ENCODE assay signal across 31 cellular contexts in genomic region chr20:59499863-59500262, GRCh38.
"Had no signal": no experiment of that assay in that cellular context is flagged by ENCODE, and none has a peak within 500 bp of the region (broad histone marks: within the 10 kb centered on the region; RNA-seq: fewer than 3 reads in every experiment).

No MANE protein-coding gene starts in this region.

- H3K4me3 Mint-ChIP-seq: naive B cell; naive thymus-derived CD8-positive, alpha-beta T cell; natural killer cell treated with Interleukin-12 subunit alpha and Interleukin-12 subunit beta and Interleukin-15 and Interleukin-18, amount 100 ng/mL, for 72 hours; nephron progenitor cell; neural crest cell; stimulated activated effector memory CD8-positive, alpha-beta T cell treated with anti-CD3 and anti-CD28 coated beads, Interleukin-12 subunit alpha, Interleukin-12 subunit beta, amount 100 ng/mL, for 72 hours; stimulated activated naive B cell treated with anti-CD40 and anti-IgM and Interleukin-4, amounts not matched to agents 10 μg/mL and 1 μg/mL and 100 μg/mL, for 72 hours; stimulated activated naive CD8-positive, alpha-beta T cell treated with anti-CD3 and anti-CD28 coated beads, Interleukin-15, Interleukin-2, amounts not matched to agents 100 ng/mL and 50 ng/mL, for 24 hours had no signal

- H3K4me1 ChIP-seq: parathyroid adenoma, psoas muscle, sigmoid colon, stomach, thyroid gland, tibial nerve, upper lobe of left lung, vagina had no signal

- H3K9me3 Mint-ChIP-seq: natural killer cell treated with Interleukin-12 subunit alpha and Interleukin-12 subunit beta and Interleukin-15 and Interleukin-18, amount 100 ng/mL, for 72 hours had no signal

- H3K27me3 ChIP-seq: ovary, thyroid gland, vagina had no signal

- H3K27ac ChIP-seq: neutrophil, ovary, parathyroid adenoma, psoas muscle, sigmoid colon, stomach, thoracic aorta, thyroid gland, tibial nerve, upper lobe of left lung, vagina had no signal

- H3K4me1 Mint-ChIP-seq: naive thymus-derived CD8-positive, alpha-beta T cell; nephron progenitor cell; stimulated activated effector memory CD8-positive, alpha-beta T cell treated with anti-CD3 and anti-CD28 coated beads, Interleukin-12 subunit alpha, Interleukin-12 subunit beta, amount 100 ng/mL, for 72 hours had no signal

- DNase-seq: naive B cell; naive thymus-derived CD8-positive, alpha-beta T cell; nephron progenitor cell; nucleus accumbens; ovary; posterior cingulate gyrus; psoas muscle; right cardiac atrium; sigmoid colon; small intestine; stimulated activated CD4-positive, alpha-beta T cell treated with anti-CD3 and anti-CD28 coated beads, Interleukin-15, amount 100 ng/mL, for 24 hours; stimulated activated CD4-positive, alpha-beta T cell treated with anti-CD3 and anti-CD28 coated beads, Interleukin-2, amount 100 ng/mL, for 24 hours; stimulated activated CD4-positive, alpha-beta T cell treated with anti-CD3 and anti-CD28 coated beads, Interleukin-2, amount 100 ng/mL, for 48 hours; stimulated activated CD4-positive, alpha-beta T cell treated with anti-CD3 and anti-CD28 coated beads, Interleukin-4, amount 100 ng/mL, for 24 hours; stimulated activated naive B cell treated with anti-CD40 and anti-IgM and Interleukin-4, amounts not matched to agents 10 μg/mL and 1 μg/mL and 100 μg/mL, for 72 hours; stimulated activated naive CD4-positive, alpha-beta T cell treated with Interleukin-2 at 50 U/mL for 16 hours; stomach; thyroid gland; trophoblast cell; upper lobe of left lung had no signal

- H3K4me3 ChIP-seq: ovary, psoas muscle, sigmoid colon, stomach, thoracic aorta, thyroid gland, tibial nerve, upper lobe of left lung, vagina had no signal

- H3K36me3 ChIP-seq: neutrophil, ovary, sigmoid colon, stomach, thoracic aorta, thyroid gland, tibial nerve, upper lobe of left lung, vagina had no signal

- H3K9ac ChIP-seq: parathyroid adenoma had no signal

- ATAC-seq: naive thymus-derived CD8-positive, alpha-beta T cell; natural killer cell treated with Interleukin-12 subunit alpha and Interleukin-12 subunit beta and Interleukin-15 and Interleukin-18, amount 100 ng/mL, for 72 hours; psoas muscle; right cardiac atrium; stimulated activated effector memory CD8-positive, alpha-beta T cell treated with anti-CD3 and anti-CD28 coated beads, Interleukin-12 subunit alpha, Interleukin-12 subunit beta, amount 100 ng/mL, for 72 hours; stimulated activated naive B cell treated with anti-CD40 and anti-IgM and Interleukin-4, amounts not matched to agents 10 μg/mL and 1 μg/mL and 100 μg/mL, for 72 hours had no signal

- H2AFZ ChIP-seq: parathyroid adenoma had no signal

- H3K9me3 ChIP-seq: neutrophil, ovary, psoas muscle, sigmoid colon, thoracic aorta, thyroid gland, upper lobe of left lung, vagina had no signal

- H3K36me3 Mint-ChIP-seq: naive B cell; naive thymus-derived CD8-positive, alpha-beta T cell; natural killer cell treated with Interleukin-12 subunit alpha and Interleukin-12 subunit beta and Interleukin-15 and Interleukin-18, amount 100 ng/mL, for 72 hours; stimulated activated effector memory CD8-positive, alpha-beta T cell treated with anti-CD3 and anti-CD28 coated beads, Interleukin-12 subunit alpha, Interleukin-12 subunit beta, amount 100 ng/mL, for 72 hours had no signal

- H3K79me2 ChIP-seq: parathyroid adenoma had no signal

- FAIRE-seq: small intestine, urothelium cell line had no signal

- H3K27ac Mint-ChIP-seq: naive thymus-derived CD8-positive, alpha-beta T cell; natural killer cell treated with Interleukin-12 subunit alpha and Interleukin-12 subunit beta and Interleukin-15 and Interleukin-18, amount 100 ng/mL, for 72 hours; nephron progenitor cell; progenitor cell of endocrine pancreas; stimulated activated effector memory CD8-positive, alpha-beta T cell treated with anti-CD3 and anti-CD28 coated beads, Interleukin-12 subunit alpha, Interleukin-12 subunit beta, amount 100 ng/mL, for 72 hours; stimulated activated naive B cell treated with anti-CD40 and anti-IgM and Interleukin-4, amounts not matched to agents 10 μg/mL and 1 μg/mL and 100 μg/mL, for 72 hours; stimulated activated naive CD8-positive, alpha-beta T cell treated with anti-CD3 and anti-CD28 coated beads, Interleukin-15, Interleukin-2, amounts not matched to agents 100 ng/mL and 50 ng/mL, for 24 hours had no signal
